32 cellular contexts compared by ENCODE assay signal in genomic region chr2:145041706-145042105, GRCh38.
"Had no signal": no experiment of that assay in that cellular context is flagged by ENCODE, and none has a peak within 500 bp of the region (broad histone marks: within the 10 kb centered on the region; RNA-seq: fewer than 3 reads in every experiment).

No MANE protein-coding gene starts in this region.

- H3K27ac ChIP-seq: ascending aorta, cardiac muscle cell, PC-9, RWPE1, VCaP had no signal

- H3K27me3 ChIP-seq: ascending aorta, cardiac muscle cell had no signal

- DNase-seq: activated B cell treated with CpG ODN at 0.5 μM for 24 hours; activated CD4-positive, alpha-beta T cell treated with anti-CD3 and anti-CD28 coated beads for 4 hours; activated CD4-positive, alpha-beta T cell treated with anti-CD3 and anti-CD28 coated beads, Interleukin-2, amount 50 U/mL, for 1 hour; activated CD4-positive, CD25-positive, alpha-beta regulatory T cell treated with anti-CD3 and anti-CD28 coated beads, Interleukin-2, amount 50 U/mL, for 72 hours; activated CD8-positive, alpha-beta T cell treated with anti-CD3 and anti-CD28 coated beads for 36 hours; activated effector memory CD4-positive, alpha-beta T cell treated with anti-CD3 and anti-CD28 coated beads, Interleukin-2, amount 50 U/mL, for 16 hours; activated naive CD4-positive, alpha-beta T cell; activated naive CD4-positive, alpha-beta T cell treated with anti-CD3 and anti-CD28 coated beads, Interleukin-2, amount 50 U/mL, for 16 hours; activated naive CD8-positive, alpha-beta T cell treated with anti-CD3 and anti-CD28 coated beads for 36 hours; activated T-cell treated with anti-CD3 and anti-CD28 coated beads, Interleukin-2, amount 50 U/mL, for 1 hour; activated T-cell treated with anti-CD3 and anti-CD28 coated beads, Interleukin-2, amount 50 U/mL, for 72 hours; amygdala; Karpas-422; NCI-H1105; NCI-H1417 treated with DMSO at 0.1 percent for 48 hours; NCI-H1930; NCI-H2081 treated with DMSO at 0.1 percent for 48 hours; NCI-H226; NCI-H446 treated with DMSO at 0.1 percent for 48 hours; NCI-H524; PC-9; SIG-M5; SW 1271; T-helper 1 cell; T-helper 2 cell; T-helper 9 cell had no signal

- H3K9me3 ChIP-seq: ascending aorta had no signal

- H2AFZ ChIP-seq: PC-9 had no signal

- H3K4me2 ChIP-seq: PC-9 had no signal

- ATAC-seq: activated CD8-positive, alpha-beta T cell treated with anti-CD3 and anti-CD28 coated beads for 36 hours; activated T-cell treated with anti-CD3 and anti-CD28 coated beads, Interleukin-2, amount 50 U/mL, for 72 hours; activated T-helper 17 cell treated with anti-CD3 and anti-CD28 coated beads, Interleukin-2, amount 50 U/mL, for 72 hours; Right ventricle myocardium inferior had no signal

- H3K4me3 ChIP-seq: ascending aorta, cardiac muscle cell, PC-9 had no signal

- H3K36me3 ChIP-seq: ascending aorta, cardiac muscle cell had no signal
